In genomic region chr6:5314191-5314865, GRCh38 we compare ENCODE assay signal across 18 cellular contexts. TPM values are rescaled to one million over a fixed set of nuclear protein-coding genes. Genes with fewer than 3 reads are reported as not detected.
A peak's percentile ranks its signal among the peaks of the same experiment; 100 is the strongest.
DNase-seq lines count a peak whose midpoint lies in the region; ATAC-seq and TF ChIP-seq lines count a peak whose summit lies in the region.
"Had no signal": no experiment of that assay in that cellular context is flagged by ENCODE, and none has a peak within 500 bp of the region (broad histone marks: within the 10 kb centered on the region; RNA-seq: fewer than 3 reads in every experiment).

No MANE protein-coding gene starts in this region.

- peak overlapping the region; percentile 36 to 49 for H3K27ac Mint-ChIP-seq in activated naive CD4-positive, alpha-beta T cell treated with anti-CD3 and anti-CD28 coated beads, Interleukin-2, amount 50 U/mL, for 72 hours
- H3K27ac Mint-ChIP-seq in activated naive CD4-positive, alpha-beta T cell treated with anti-CD3 and anti-CD28 coated beads, Interleukin-2, amount 10 ng/mL, durations not matched to agents 7 days and 5 days, result no peak overlapping the region
- peak overlapping the region; percentile 47 for H3K27ac Mint-ChIP-seq in WTC11
- peak overlapping the region; percentile 19 for H3K27ac Mint-ChIP-seq in stimulated activated naive CD8-positive, alpha-beta T cell treated with anti-CD3 and anti-CD28 coated beads, Interleukin-15, Interleukin-2, amounts not matched to agents 100 ng/mL and 50 ng/mL, for 24 hours
- H3K27ac Mint-ChIP-seq: CD8-positive, alpha-beta T cell; mesothelial cell of epicardium had no signal

- peak in 1 of 2 donors; percentile 64 for ATAC-seq in activated naive CD4-positive, alpha-beta T cell treated with anti-CD3 and anti-CD28 coated beads, Interleukin-2, amount 50 U/mL, for 72 hours
- ATAC-seq in GM21619 (IDR thresholded peaks at IDR 0.05; ENCODE audit: unreplicated experiment) (peak; percentile 76), WTC11 (no peak)
- ATAC-seq: CD8-positive, alpha-beta T cell had no signal

- no peaks in the 10 kb centered on the region for H3K27me3 Mint-ChIP-seq in activated naive CD4-positive, alpha-beta T cell treated with anti-CD3 and anti-CD28 coated beads, Interleukin-2, amount 10 ng/mL, durations not matched to agents 7 days and 5 days
- H3K27me3 Mint-ChIP-seq in WTC11 (ENCODE audit: low read depth), result no peaks in the 10 kb centered on the region
- no peaks in the 10 kb centered on the region for H3K27me3 Mint-ChIP-seq in stimulated activated naive CD8-positive, alpha-beta T cell treated with anti-CD3 and anti-CD28 coated beads, Interleukin-15, Interleukin-2, amounts not matched to agents 100 ng/mL and 50 ng/mL, for 24 hours

- H3K4me3 Mint-ChIP-seq in activated naive CD4-positive, alpha-beta T cell treated with anti-CD3 and anti-CD28 coated beads, Interleukin-2, amount 10 ng/mL, durations not matched to agents 7 days and 5 days, result no peak overlapping the region
- no peak overlapping the region for H3K4me3 Mint-ChIP-seq in WTC11
- H3K4me3 Mint-ChIP-seq in stimulated activated naive CD8-positive, alpha-beta T cell treated with anti-CD3 and anti-CD28 coated beads, Interleukin-15, Interleukin-2, amounts not matched to agents 100 ng/mL and 50 ng/mL, for 24 hours, result no peak overlapping the region
- H3K4me3 Mint-ChIP-seq: CD8-positive, alpha-beta T cell; mesothelial cell of epicardium had no signal

- H3K4me1 Mint-ChIP-seq in activated naive CD4-positive, alpha-beta T cell treated with anti-CD3 and anti-CD28 coated beads, Interleukin-2, amount 10 ng/mL, durations not matched to agents 7 days and 5 days, result no peaks in the 10 kb centered on the region
- H3K4me1 Mint-ChIP-seq in WTC11, result peaks cover 40% of the 10 kb centered on the region
- H3K4me1 Mint-ChIP-seq in stimulated activated naive CD8-positive, alpha-beta T cell treated with anti-CD3 and anti-CD28 coated beads, Interleukin-15, Interleukin-2, amounts not matched to agents 100 ng/mL and 50 ng/mL, for 24 hours (ENCODE audit: low read depth), result peaks cover 24% of the 10 kb centered on the region

- H3K36me3 Mint-ChIP-seq in activated naive CD4-positive, alpha-beta T cell treated with anti-CD3 and anti-CD28 coated beads, Interleukin-2, amount 50 U/mL, for 72 hours, result no peaks in the 10 kb centered on the region
- H3K36me3 Mint-ChIP-seq in activated naive CD4-positive, alpha-beta T cell treated with anti-CD3 and anti-CD28 coated beads, Interleukin-2, amount 10 ng/mL, durations not matched to agents 7 days and 5 days, result no peaks in the 10 kb centered on the region
- H3K36me3 Mint-ChIP-seq in WTC11, result no peaks in the 10 kb centered on the region
- no peaks in the 10 kb centered on the region for H3K36me3 Mint-ChIP-seq in stimulated activated naive CD8-positive, alpha-beta T cell treated with anti-CD3 and anti-CD28 coated beads, Interleukin-15, Interleukin-2, amounts not matched to agents 100 ng/mL and 50 ng/mL, for 24 hours (ENCODE audit: low read depth)
- H3K36me3 Mint-ChIP-seq: mesothelial cell of epicardium had no signal

- no peaks in the 10 kb centered on the region for H3K9me3 Mint-ChIP-seq in activated naive CD4-positive, alpha-beta T cell treated with anti-CD3 and anti-CD28 coated beads, Interleukin-2, amount 50 U/mL, for 72 hours
- H3K9me3 Mint-ChIP-seq in activated naive CD4-positive, alpha-beta T cell treated with anti-CD3 and anti-CD28 coated beads, Interleukin-2, amount 10 ng/mL, durations not matched to agents 7 days and 5 days, result no peaks in the 10 kb centered on the region
- peaks cover 5% of the 10 kb centered on the region for H3K9me3 Mint-ChIP-seq in WTC11
- no peaks in the 10 kb centered on the region for H3K9me3 Mint-ChIP-seq in stimulated activated naive CD8-positive, alpha-beta T cell treated with anti-CD3 and anti-CD28 coated beads, Interleukin-15, Interleukin-2, amounts not matched to agents 100 ng/mL and 50 ng/mL, for 24 hours
- H3K9me3 Mint-ChIP-seq: CD8-positive, alpha-beta T cell; mesothelial cell of epicardium had no signal

- POLR2A ChIA-PET in WTC11 (lab: Charles Lee), result no interaction called here

- no peak for TF ChIP-seq CTCF in WTC11 (IDR thresholded peaks at IDR 0.05)

- CTCF ChIA-PET in activated naive CD4-positive, alpha-beta T cell treated with anti-CD3 and anti-CD28 coated beads, Interleukin-2, amount 10 ng/mL, durations not matched to agents 7 days and 5 days (lab: Charles Lee), result no interaction called here
- CTCF ChIA-PET in WTC11 (lab: Charles Lee), result interaction anchor here (0.7 kb wide), 1 partner anchor 11 kb away, joined by 3 read pairs; no protein-coding TSS in a partner anchor

- DNase-seq in activated naive CD4-positive, alpha-beta T cell treated with anti-CD3 and anti-CD28 coated beads, Interleukin-2, amount 50 U/mL, for 72 hours (ENCODE audit: low spot score in 2 of 2), result no peak
- no peak for DNase-seq in activated naive CD4-positive, alpha-beta T cell treated with anti-CD3 and anti-CD28 coated beads, Interleukin-2, amount 10 ng/mL, durations not matched to agents 7 days and 5 days
- DNase-seq in WTC11 (ENCODE audit: low spot score), result no peak
- DNase-seq in amygdala (lab: John Stamatoyannopoulos, UW), result no peak
- DNase-seq in NCI-H510A (lab: John Stamatoyannopoulos, UW), result no peak
- DNase-seq in stimulated activated CD4-positive, alpha-beta T cell treated with anti-CD3 and anti-CD28 coated beads, Interleukin-1b, Interleukin-23, amount 100 ng/mL, for 48 hours, result no peak
- DNase-seq: activated gamma-delta T cell; CD8-positive, alpha-beta T cell; colonic mucosa; DMS79 treated with DMSO at 0.1 percent for 48 hours; HCEC 1CT; kidney glomerular epithelial cell; NCI-H2029 treated with DMSO at 0.1 percent for 48 hours; NCI-H446 treated with DMSO at 0.1 percent for 48 hours; SW 1271 had no signal

TF ChIP-seq in WTC11, 78 proteins besides CTCF, POLR2A, EP300 and RAD21:
- no peak for TF ChIP-seq KAT7 (CRISPR knock-in tag; IDR thresholded peaks at IDR 0.05; ENCODE audit: borderline replicate concordance)

RNA-seq across cellular contexts. Expression of gene FARS2, which starts 53.0 kb away (rescaled TPM):
- total RNA-seq in activated naive CD4-positive, alpha-beta T cell treated with anti-CD3 and anti-CD28 coated beads, Interleukin-2, amount 50 U/mL, for 72 hours, result 10 to 100 TPM in 1 of 2 donors, 1 to 10 TPM in 1; 8.2 to 29.0 TPM
- total RNA-seq in WTC11 (2021), result 10.7 to 15.0 TPM (median 11.3 TPM) in 3 replicates

RNA-seq across cellular contexts. Expression of gene LYRM4, which starts 53.6 kb away (rescaled TPM):
- total RNA-seq in activated naive CD4-positive, alpha-beta T cell treated with anti-CD3 and anti-CD28 coated beads, Interleukin-2, amount 50 U/mL, for 72 hours, result 10 to 100 TPM; 32.7 to 40.7 TPM
- 47.3 to 49.7 TPM (median 48.3 TPM) in 3 replicates for total RNA-seq in WTC11 (2021)
